Comparison of ENCODE assay signal across 8 cellular contexts in genomic region chr1:12067900-12068821, GRCh38. TPM values are rescaled to one million over a fixed set of nuclear protein-coding genes. Genes with fewer than 3 reads are reported as not detected.
A peak's percentile ranks its signal among the peaks of the same experiment; 100 is the strongest.
DNase-seq lines count a peak whose midpoint lies in the region; ATAC-seq, FAIRE-seq and TF ChIP-seq lines count a peak whose summit lies in the region.

No MANE protein-coding gene starts in this region.

- peak; percentile 45 to 83; a peak in 3 of 4 replicates for TF ChIP-seq EP300 in GM12878 (IDR thresholded peaks at IDR 0.05; ENCODE audit: borderline replicate concordance in 1 of 2, control insufficient read depth in 1 of 2, low read depth in 2 of 2, low read length in 2 of 2)

- peak overlapping the region; percentile 89 for H3K9ac ChIP-seq in GM12878 (ENCODE audit: control insufficient read depth, insufficient read depth, low read length)

- H3K4me2 ChIP-seq in GM12878 (ENCODE audit: control insufficient read depth, insufficient read depth): peak overlapping the region; percentile 78

- H3K27me3 Mint-ChIP-seq in progenitor cell of endocrine pancreas (peaks cover 60% of the 10 kb centered on the region), Caco-2 (ENCODE audit: insufficient read depth, unreplicated experiment) (peaks cover 17% of the 10 kb centered on the region)

- ATAC-seq in GM18858 (IDR thresholded peaks at IDR 0.05; ENCODE audit: unreplicated experiment) (peak; percentile 38), GM12878 (peak; percentile 56)

- peak overlapping the region; percentile 3; the same call in 1 of the 2 replicates for H2AFZ ChIP-seq in GM12878 (ENCODE audit: control insufficient read depth, low read depth, low read length)

- H3K36me3 ChIP-seq in GM12878 (ENCODE audit: control insufficient read depth in 2 of 2, insufficient read depth in 2 of 2, low read length in 1 of 2) (peaks cover 9 to 10% of the 10 kb centered on the region in 2 experiments; a peak in 3 of 4 replicates), Caco-2 (ENCODE audit: control insufficient read depth, insufficient read depth, low read length) (no peaks in the 10 kb centered on the region), BE2C (no peaks in the 10 kb centered on the region)

- WGBS in GM12878 (ENCODE audit: insufficient coverage, insufficient replicate concordance, low lambda C conversion rate, missing lambda C conversion rate): 3% methylated on average over 14 of the region's 14 CpGs

- H3K27me3 ChIP-seq in GM12878 (replicated peaks in 1 of 2; ENCODE audit: control insufficient read depth in 2 of 2, insufficient read depth in 2 of 2, low read length in 1 of 2): no peaks in the 10 kb centered on the region
- H3K27me3 ChIP-seq in Caco-2 (replicated peaks; ENCODE audit: control insufficient read depth, insufficient read depth, low read length): no peaks in the 10 kb centered on the region; the same call in 1 of the 2 replicates
- peaks cover 23% of the 10 kb centered on the region for H3K27me3 ChIP-seq in BE2C

- H3K27ac Mint-ChIP-seq in progenitor cell of endocrine pancreas: peak overlapping the region; percentile 50
- no peak overlapping the region for H3K27ac Mint-ChIP-seq in Caco-2 (ENCODE audit: unreplicated experiment)

- peaks cover 94% of the 10 kb centered on the region for H3K79me2 ChIP-seq in GM12878 (ENCODE audit: control insufficient read depth, insufficient read depth, low read length)

- peak; percentile 67 for TF ChIP-seq POLR2A in GM12878 (IDR thresholded peaks at IDR 0.05; ENCODE audit: low read depth, low read length)

- H3K9me3 Mint-ChIP-seq in progenitor cell of endocrine pancreas (ENCODE audit: low read depth) (no peaks in the 10 kb centered on the region), Caco-2 (ENCODE audit: unreplicated experiment) (no peaks in the 10 kb centered on the region)

- POLR2A ChIA-PET in GM12878 (lab: Charles Lee) (interaction anchor here (0.5 to 7.5 kb wide), 10 partner anchors 11 to 171 kb away, joined by 3 to 154 read pairs (median 18); partner anchors contain the start of gene MIIP), Caco-2 (lab: Charles Lee) (no interaction called here)

- FAIRE-seq in GM12878 (lab: Jason Lieb, UNC): no peak

- peak overlapping the region; percentile 91 for H3K27ac ChIP-seq in GM12878 (ENCODE audit: control insufficient read depth, insufficient read depth)

- H4K20me1 ChIP-seq in GM12878 (ENCODE audit: control insufficient read depth, insufficient read depth): no peaks in the 10 kb centered on the region

- peaks cover 39% of the 10 kb centered on the region for H3K4me1 ChIP-seq in GM12878 (ENCODE audit: control insufficient read depth, insufficient read depth, low read length)
- peaks cover 5% of the 10 kb centered on the region for H3K4me1 ChIP-seq in Caco-2
- no peaks in the 10 kb centered on the region for H3K4me1 ChIP-seq in BE2C

- TF ChIP-seq CTCF in GM12878 (IDR thresholded peaks at IDR 0.05 in 2 of 3, conservative IDR thresholded peaks at IDR 0.05 in 1 of 3; ENCODE audit: control insufficient read depth in 2 of 3, extremely low read depth in 1 of 3, insufficient read depth in 1 of 3, low read depth in 3 of 3, low read length in 3 of 3) (no peak), progenitor cell of endocrine pancreas (IDR thresholded peaks at IDR 0.05; ENCODE audit: unreplicated experiment) (no peak), Caco-2 (IDR thresholded peaks at IDR 0.05; ENCODE audit: insufficient read depth in 1 of 2, low read depth in 1 of 2, low read length in 1 of 2, severe bottlenecking in 1 of 2, unreplicated experiment in 1 of 2) (no peak), BE2C (IDR thresholded peaks at IDR 0.05; ENCODE audit: low read depth, low read length) (no peak)

- RAD21 ChIA-PET in GM12878 (lab: Charles Lee; ENCODE audit: unreplicated experiment): interaction anchor here (0.7 to 9.5 kb wide), 11 partner anchors 10 to 161 kb away, joined by 3 to 167 read pairs (median 19); partner anchors contain the start of genes MIIP and PLOD1

- in situ Hi-C loops in GM12878 (cut with MboI): loop anchor here (25.0 kb wide), 1 partner anchor 1644 kb away; the partner anchor contains the start of gene PRDM2

- H3K4me1 Mint-ChIP-seq in progenitor cell of endocrine pancreas (ENCODE audit: low read depth): peaks cover 2% of the 10 kb centered on the region
- no peaks in the 10 kb centered on the region for H3K4me1 Mint-ChIP-seq in Caco-2 (ENCODE audit: low read depth, unreplicated experiment)

- H3K36me3 Mint-ChIP-seq in progenitor cell of endocrine pancreas (ENCODE audit: insufficient read depth): no peaks in the 10 kb centered on the region
- no peaks in the 10 kb centered on the region for H3K36me3 Mint-ChIP-seq in Caco-2 (ENCODE audit: insufficient read depth, unreplicated experiment)

- SMC1A ChIA-PET in GM12878 (lab: Charles Lee; ENCODE audit: uncharacterized antibody, unreplicated experiment): interaction anchor here (1.1 to 10.5 kb wide), 15 partner anchors 8 to 160 kb away, joined by 3 to 209 read pairs (median 5); partner anchors contain the start of gene MIIP

- BruUV-seq in GM12878 (replicated peaks; lab: Mats Ljungman, UMichigan) (no TSS peak), Caco-2 (replicated peaks; lab: Mats Ljungman, UMichigan) (no TSS peak)

- CTCF ChIA-PET in GM12878 (lab: Yijun Ruan, JAX) (interaction anchor here (0.6 to 6.1 kb wide), 10 partner anchors 10 to 483 kb away, joined by 3 to 80 read pairs (median 12); no protein-coding TSS in a partner anchor), Caco-2 (lab: Charles Lee) (interaction anchor here (1.3 kb wide), 1 partner anchor 11 kb away, joined by 8 read pairs; no protein-coding TSS in a partner anchor)

- no peaks in the 10 kb centered on the region for H3K9me3 ChIP-seq in GM12878 (replicated peaks; ENCODE audit: control insufficient read depth, insufficient read depth, low read length)
- H3K9me3 ChIP-seq in Caco-2: no peaks in the 10 kb centered on the region
- H3K9me3 ChIP-seq in BE2C: no peaks in the 10 kb centered on the region

- peak overlapping the region; percentile 86 for H3K4me3 ChIP-seq in GM12878
- no peak overlapping the region for H3K4me3 ChIP-seq in Caco-2 (ENCODE audit: low read depth, low read length)
- H3K4me3 ChIP-seq in BE2C (ENCODE audit: low read depth, low read length): no peak overlapping the region

- intact Hi-C loops in GM12878 (cut with micrococcal nuclease; ENCODE audit: unreplicated experiment) (loop anchor here (1.0 to 5.0 kb wide), 4 partner anchors 10 to 161 kb away; no protein-coding TSS in a partner anchor), Caco-2 (cut with micrococcal nuclease; ENCODE audit: unreplicated experiment) (no loop called here)

- no peak overlapping the region for H3K4me3 Mint-ChIP-seq in progenitor cell of endocrine pancreas (ENCODE audit: low read depth)
- no peak overlapping the region for H3K4me3 Mint-ChIP-seq in Caco-2 (ENCODE audit: unreplicated experiment)

- TF ChIP-seq RAD21 in GM12878 (IDR thresholded peaks at IDR 0.05; ENCODE audit: insufficient read depth, low read depth, low read length): no peak

- DNase-seq in HT1080 (ENCODE audit: low read depth) (peak; percentile 79), GM12878 (ENCODE audit: low read depth, low spot score) (peak; percentile 91), progenitor cell of endocrine pancreas (ENCODE audit: low spot score, unreplicated experiment) (no peak), Caco-2 (no peak), BE2C (no peak), SHP77 (lab: John Stamatoyannopoulos, UW) (no peak), NCI-H2196 (lab: John Stamatoyannopoulos, UW; ENCODE audit: unreplicated experiment) (no peak)

RNA-seq across cellular contexts. Expression of gene TNFRSF8, which starts 5.1 kb away (rescaled TPM):
- total RNA-seq in HT1080 (2014; rRNA removed; shearing (Covaris generic)): 6.1 and 7.7 TPM in 2 replicates
- polyA plus RNA-seq in HT1080 (2015; cell fraction: cytosol; rRNA removed): 1.1 and 1.4 TPM in 2 replicates
- polyA plus RNA-seq in HT1080 (2015; cell fraction: nucleus; rRNA removed): 2.3 and 2.6 TPM in 2 replicates
- total RNA-seq in GM12878 (2013; cell fraction: nucleolus; rRNA removed): 152 and 169 TPM in 2 replicates
- 59.6 and 71.1 TPM in 2 replicates for total RNA-seq in GM12878 (2014; rRNA removed)
- total RNA-seq in GM12878 (2014; rRNA removed; fragmentation: Illumina TruSeq; extraction: Trizol): 32.8 and 40.6 TPM in 2 replicates
- total RNA-seq in GM12878 (2021): 114 and 115 TPM in 2 replicates
- polyA plus RNA-seq in GM12878 (2011; ENCODE audit: low read depth): 15.7 TPM
- 18.2 and 40.5 TPM in 2 replicates for polyA plus RNA-seq in GM12878 (2011; rRNA removed)
- 58.2 and 63.2 TPM in 2 replicates for polyA plus RNA-seq in GM12878 (2011; cell fraction: cytosol; rRNA removed)
- polyA plus RNA-seq in GM12878 (2011; cell fraction: nucleus; rRNA removed): 60.0 and 69.8 TPM in 2 replicates
- 37.2 and 56.8 TPM in 2 replicates for polyA plus RNA-seq in GM12878 (2012)
- 12.4 and 49.6 TPM in 2 replicates for polyA plus RNA-seq in GM12878 (2014; fragmentation: Illumina TruSeq; extraction: Trizol)
- polyA plus RNA-seq in GM12878 (2014; fragmentation: Nextera tagmentation; extraction: Ambion mirVana): 10 to 100 TPM in 1 of 2 experiments, 1 to 10 TPM in 1; 9.8 to 32.0 TPM
- polyA plus RNA-seq in GM12878 (2014; rRNA removed): 68.0 and 85.0 TPM in 2 replicates
- 10 to 100 TPM; 69.7 to 71.9 TPM for polyA plus RNA-seq in GM12878 (2016; fragmentation: Nextera tagmentation; extraction: Ambion mirVana)
- polyA minus RNA-seq in GM12878 (2011; rRNA and poly(A)+ RNA removed): 33.1 and 63.8 TPM in 2 replicates
- 32.3 and 32.7 TPM in 2 replicates for polyA minus RNA-seq in GM12878 (2011; cell fraction: cytosol; rRNA and poly(A)+ RNA removed)
- 25.4 and 41.4 TPM in 2 replicates for polyA minus RNA-seq in GM12878 (2011; cell fraction: nucleus; rRNA and poly(A)+ RNA removed)
- total RNA-seq in progenitor cell of endocrine pancreas: not detected in 2 replicates
- not detected in 2 replicates for total RNA-seq in Caco-2 (2022)
- polyA plus RNA-seq in BE2C (2012; ENCODE audit: insufficient read depth, insufficient read length, low read depth): 0.85 TPM

RNA-seq across cellular contexts. Expression of gene MIIP, which starts 48.9 kb away (rescaled TPM):
- 30.4 and 34.2 TPM in 2 replicates for total RNA-seq in HT1080 (2014; rRNA removed; shearing (Covaris generic))
- polyA plus RNA-seq in HT1080 (2015; cell fraction: cytosol; rRNA removed): 15.2 and 18.6 TPM in 2 replicates
- 41.5 and 48.7 TPM in 2 replicates for polyA plus RNA-seq in HT1080 (2015; cell fraction: nucleus; rRNA removed)
- 69.0 and 77.4 TPM in 2 replicates for total RNA-seq in GM12878 (2013; cell fraction: nucleolus; rRNA removed)
- total RNA-seq in GM12878 (2014; rRNA removed) (68.8 and 71.3 TPM in 2 replicates), GM12878 (2014; rRNA removed; fragmentation: Illumina TruSeq; extraction: Trizol) (16.6 and 17.1 TPM in 2 replicates), GM12878 (2021) (56.2 and 57.2 TPM in 2 replicates), progenitor cell of endocrine pancreas (46.5 and 47.1 TPM in 2 replicates), Caco-2 (2022) (38.6 and 41.0 TPM in 2 replicates)
- polyA plus RNA-seq in GM12878 (2011; ENCODE audit: low read depth): 12.2 TPM
- polyA plus RNA-seq in GM12878 (2011; rRNA removed) (8.8 and 21.5 TPM in 2 replicates), GM12878 (2014; fragmentation: Illumina TruSeq; extraction: Trizol) (5.4 and 11.6 TPM in 2 replicates), GM12878 (2014; fragmentation: Nextera tagmentation; extraction: Ambion mirVana) (1 to 10 TPM in 1 of 2 experiments, under 1 TPM in 1; 0.84 to 5.1 TPM), GM12878 (2014; rRNA removed) (65.2 and 70.6 TPM in 2 replicates), GM12878 (2016; fragmentation: Nextera tagmentation; extraction: Ambion mirVana) (10 to 100 TPM; 82.3 to 95.7 TPM)
- polyA plus RNA-seq in GM12878 (2011; cell fraction: cytosol; rRNA removed): 30.0 and 54.7 TPM in 2 replicates
- 275 and 289 TPM in 2 replicates for polyA plus RNA-seq in GM12878 (2011; cell fraction: nucleus; rRNA removed)
- polyA plus RNA-seq in GM12878 (2012): 37.9 and 40.1 TPM in 2 replicates
- 13.8 and 33.1 TPM in 2 replicates for polyA minus RNA-seq in GM12878 (2011; rRNA and poly(A)+ RNA removed)
- polyA minus RNA-seq in GM12878 (2011; cell fraction: cytosol; rRNA and poly(A)+ RNA removed): 16.1 and 21.0 TPM in 2 replicates
- polyA minus RNA-seq in GM12878 (2011; cell fraction: nucleus; rRNA and poly(A)+ RNA removed): 22.2 and 38.7 TPM in 2 replicates
- polyA plus RNA-seq in BE2C (2012; ENCODE audit: insufficient read depth, insufficient read length, low read depth): 26.6 TPM

Comparison
In these comparisons a context has a peak if more than half of its experiments do, and no peak if none do; other contexts are left out.
1. DNase-seq: peak in HT1080 (single experiment) and GM12878 (single experiment); none in progenitor cell of endocrine pancreas (single experiment), Caco-2 (0 of 2), BE2C (single experiment), SHP77 (0 of 2) and NCI-H2196 (single experiment).